Comparison of ENCODE assay signal across 2 cellular contexts in genomic region chr3:189204467-189204866, GRCh38.
TF ChIP-seq lines count a peak whose summit lies in the region.

No MANE protein-coding gene starts in this region.

TF ChIP-seq in SK-N-SH, 30 proteins besides CTCF, POLR2A, EP300 and RAD21 (continued from another document):
- TF ChIP-seq, protein P1, sequence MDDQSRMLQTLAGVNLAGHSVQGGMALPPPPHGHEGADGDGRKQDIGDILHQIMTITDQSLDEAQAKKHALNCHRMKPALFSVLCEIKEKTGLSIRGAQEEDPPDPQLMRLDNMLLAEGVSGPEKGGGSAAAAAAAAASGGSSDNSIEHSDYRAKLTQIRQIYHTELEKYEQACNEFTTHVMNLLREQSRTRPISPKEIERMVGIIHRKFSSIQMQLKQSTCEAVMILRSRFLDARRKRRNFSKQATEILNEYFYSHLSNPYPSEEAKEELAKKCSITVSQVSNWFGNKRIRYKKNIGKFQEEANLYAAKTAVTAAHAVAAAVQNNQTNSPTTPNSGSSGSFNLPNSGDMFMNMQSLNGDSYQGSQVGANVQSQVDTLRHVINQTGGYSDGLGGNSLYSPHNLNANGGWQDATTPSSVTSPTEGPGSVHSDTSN (IDR thresholded peaks at IDR 0.05) = no peak
- no peak for TF ChIP-seq ELF1 (IDR thresholded peaks at IDR 0.05)
- no peak for TF ChIP-seq RFX5 (IDR thresholded peaks at IDR 0.05; ENCODE audit: low read length)
- no peak for TF ChIP-seq RCOR1 (IDR thresholded peaks at IDR 0.05; ENCODE audit: low read length)
- TF ChIP-seq MXI1 (IDR thresholded peaks at IDR 0.05; ENCODE audit: low read depth, low read length) = no peak
- no peak for TF ChIP-seq EZH2phosphoT487 (IDR thresholded peaks at IDR 0.05; ENCODE audit: borderline replicate concordance, low read depth)
- no peak for TF ChIP-seq FOXJ3 (CRISPR knock-in tag; IDR thresholded peaks at IDR 0.05)
- no peak for TF ChIP-seq GATA2 (CRISPR knock-in tag; IDR thresholded peaks at IDR 0.05)
- TF ChIP-seq CHD2 (IDR thresholded peaks at IDR 0.05; ENCODE audit: low read length, partially characterized antibody) = no peak
- no peak for TF ChIP-seq SMC3 (IDR thresholded peaks at IDR 0.05; ENCODE audit: low read depth, low read length)
- no peak for TF ChIP-seq NRF1 (IDR thresholded peaks at IDR 0.05; ENCODE audit: low read depth, low read length)
- no peak for TF ChIP-seq GABPA (IDR thresholded peaks at IDR 0.05; ENCODE audit: low read depth)
- TF ChIP-seq TAF1 (IDR thresholded peaks at IDR 0.05; ENCODE audit: borderline replicate concordance, low read depth, low read length) = no peak
- no peak for TF ChIP-seq ZBTB33 (IDR thresholded peaks at IDR 0.05; ENCODE audit: borderline replicate concordance, low read depth)
- no peak for TF ChIP-seq NFIC (IDR thresholded peaks at IDR 0.05; ENCODE audit: borderline replicate concordance)

TF ChIP-seq in SK-N-SH treated with all-trans-retinoic acid at 6 μM for 48 hours, 23 proteins besides CTCF, POLR2A, EP300 and RAD21 (continued from another document):
- TF ChIP-seq ESRRG (CRISPR knock-in tag; IDR thresholded peaks at IDR 0.05) = no peak
- TF ChIP-seq ZFP30 (CRISPR knock-in tag; IDR thresholded peaks at IDR 0.05) = no peak
- TF ChIP-seq ZNF8 (CRISPR knock-in tag; IDR thresholded peaks at IDR 0.05) = no peak
- TF ChIP-seq ZFP3 (CRISPR knock-in tag; IDR thresholded peaks at IDR 0.05) = no peak
- no peak for TF ChIP-seq PATZ1 (CRISPR knock-in tag; IDR thresholded peaks at IDR 0.05; ENCODE audit: borderline replicate concordance)
- TF ChIP-seq BACH2 (CRISPR knock-in tag; IDR thresholded peaks at IDR 0.05; ENCODE audit: borderline replicate concordance) = no peak
- TF ChIP-seq TOX (CRISPR knock-in tag; IDR thresholded peaks at IDR 0.05; ENCODE audit: borderline replicate concordance) = no peak
- no peak for TF ChIP-seq SNAI2 (CRISPR knock-in tag; IDR thresholded peaks at IDR 0.05)
- TF ChIP-seq TSHZ2 (CRISPR knock-in tag; IDR thresholded peaks at IDR 0.05) = no peak
- TF ChIP-seq ISL1 (CRISPR knock-in tag; IDR thresholded peaks at IDR 0.05) = no peak
- TF ChIP-seq, protein P2, sequence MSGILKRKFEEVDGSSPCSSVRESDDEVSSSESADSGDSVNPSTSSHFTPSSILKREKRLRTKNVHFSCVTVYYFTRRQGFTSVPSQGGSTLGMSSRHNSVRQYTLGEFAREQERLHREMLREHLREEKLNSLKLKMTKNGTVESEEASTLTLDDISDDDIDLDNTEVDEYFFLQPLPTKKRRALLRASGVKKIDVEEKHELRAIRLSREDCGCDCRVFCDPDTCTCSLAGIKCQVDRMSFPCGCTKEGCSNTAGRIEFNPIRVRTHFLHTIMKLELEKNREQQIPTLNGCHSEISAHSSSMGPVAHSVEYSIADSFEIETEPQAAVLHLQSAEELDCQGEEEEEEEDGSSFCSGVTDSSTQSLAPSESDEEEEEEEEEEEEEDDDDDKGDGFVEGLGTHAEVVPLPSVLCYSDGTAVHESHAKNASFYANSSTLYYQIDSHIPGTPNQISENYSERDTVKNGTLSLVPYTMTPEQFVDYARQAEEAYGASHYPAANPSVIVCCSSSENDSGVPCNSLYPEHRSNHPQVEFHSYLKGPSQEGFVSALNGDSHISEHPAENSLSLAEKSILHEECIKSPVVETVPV (CRISPR knock-in tag; IDR thresholded peaks at IDR 0.05) = no peak
- no peak for TF ChIP-seq POU6F1 (CRISPR knock-in tag; IDR thresholded peaks at IDR 0.05; ENCODE audit: borderline replicate concordance, low read depth)
